ENCODE assay signal across 17 cellular contexts in genomic region chr19:18309525-18310064, GRCh38. TPM values are rescaled to one million over a fixed set of nuclear protein-coding genes. Genes with fewer than 3 reads are reported as not detected.
DNase-seq lines count a peak whose midpoint lies in the region; ATAC-seq and TF ChIP-seq lines count a peak whose summit lies in the region.
"Had no signal": no experiment of that assay in that cellular context is flagged by ENCODE, and none has a peak within 500 bp of the region (broad histone marks: within the 10 kb centered on the region; RNA-seq: fewer than 3 reads in every experiment).

No MANE protein-coding gene starts in this region.

- H4K20me1 ChIP-seq in BLaER1, result no peaks in the 10 kb centered on the region; the same call in 1 of the 2 replicates

- peaks cover 15% of the 10 kb centered on the region for H3K79me1 ChIP-seq in neuronal stem cell (ENCODE audit: low read depth, low read length)

- H3K9me3 ChIP-seq in BLaER1 (no peaks in the 10 kb centered on the region), HEK293 (ENCODE audit: control insufficient read depth, insufficient read depth, low read depth, low read length) (no peaks in the 10 kb centered on the region), neuronal stem cell (replicated peaks in 1 of 2; ENCODE audit: control insufficient read depth in 2 of 2, insufficient read depth in 1 of 2, low read depth in 1 of 2, low read length in 2 of 2) (no peaks in the 10 kb centered on the region), prostate gland (no peaks in the 10 kb centered on the region)

- no peak overlapping the region for H2BK15ac ChIP-seq in neuronal stem cell (ENCODE audit: low read length)

- no peak overlapping the region for H2AK5ac ChIP-seq in neuronal stem cell (ENCODE audit: low read depth, low read length)

- no peak for TF ChIP-seq CTCF in HEK293 (tag by site-specific recombination; IDR thresholded peaks at IDR 0.05)
- TF ChIP-seq CTCF in prostate gland (IDR thresholded peaks at IDR 0.05), result no peak

- WGBS in neuronal stem cell (ENCODE audit: extremely low coverage in 2 of 2, insufficient read length in 2 of 2, insufficient replicate concordance in 1 of 2), 2 donors, result no CpG with 5 or more reads among the region's 33 CpGs
- 90% methylated on average over 27 of the region's 33 CpGs for WGBS in prostate gland

- H4K8ac ChIP-seq in neuronal stem cell (ENCODE audit: low read depth, low read length), result peak overlapping the region; percentile 17

- H3K9ac ChIP-seq in BLaER1, result no peak overlapping the region
- peak overlapping the region; percentile 44 for H3K9ac ChIP-seq in neuronal stem cell (ENCODE audit: low read depth, low read length, poor library complexity)

- H3K18ac ChIP-seq in neuronal stem cell (ENCODE audit: low read length), result peak overlapping the region; percentile 71

- H3K14ac ChIP-seq in neuronal stem cell (ENCODE audit: low read length), result no peak overlapping the region

- H2BK120ac ChIP-seq in neuronal stem cell (ENCODE audit: low read depth, low read length), result no peak overlapping the region

- H3K4me2 ChIP-seq in BLaER1, result peak overlapping the region; percentile 98; the same call in 1 of the 2 replicates
- no peak overlapping the region for H3K4me2 ChIP-seq in neuronal stem cell (ENCODE audit: insufficient read depth, low read length, poor library complexity, severe bottlenecking)
- H3K4me2 ChIP-seq: PC-9 had no signal

- H3K23ac ChIP-seq in neuronal stem cell (ENCODE audit: low read depth, low read length, poor library complexity), result peak overlapping the region; percentile 55

- intact Hi-C loops in prostate gland (cut with DNase I), result no loop called here

- no peak overlapping the region for H2BK12ac ChIP-seq in neuronal stem cell (ENCODE audit: low read length)

- H3K36me3 ChIP-seq in BLaER1 (peaks cover 68% of the 10 kb centered on the region), HEK293 (ENCODE audit: control insufficient read depth in 2 of 2, insufficient read depth in 1 of 2, low read length in 2 of 2) (peaks cover 10 to 84% of the 10 kb centered on the region in 2 experiments; a peak in 2 of 3 replicates), neuronal stem cell (replicated peaks in 1 of 2; ENCODE audit: control insufficient read depth in 2 of 2, insufficient read depth in 2 of 2, low read length in 2 of 2) (peaks cover 65 to 88% of the 10 kb centered on the region in 2 donors), prostate gland (peaks cover 0 to 18% of the 10 kb centered on the region in 2 donors)

- peak; percentile 29 for DNase-seq in D341Med (ENCODE audit: low spot score)
- DNase-seq in neuronal stem cell (ENCODE audit: low spot score), result no peak
- DNase-seq in prostate gland (ENCODE audit: low spot score), result no peak
- no peak for DNase-seq in stimulated activated CD4-positive, alpha-beta T cell treated with anti-CD3 and anti-CD28 coated beads, Interleukin-12 subunit alpha, Interleukin-12 subunit beta, amount 100 ng/mL, for 4 hours
- DNase-seq: CD8-positive, alpha-beta memory T cell; DND-41; HCEC 1CT; KG1; NCI-H146; NCI-H2081; NCI-H510A; NCI-H82; PC-9; T-cell had no signal

- no peak for ATAC-seq in HG02885 (IDR thresholded peaks at IDR 0.05; ENCODE audit: poor library complexity, unreplicated experiment)
- ATAC-seq: T-cell had no signal

- no peak overlapping the region for H4K91ac ChIP-seq in neuronal stem cell (ENCODE audit: low read depth, low read length, poor library complexity)

- H3K4me1 ChIP-seq in BLaER1, result peaks cover 55% of the 10 kb centered on the region
- H3K4me1 ChIP-seq in HEK293 (ENCODE audit: control insufficient read depth, insufficient read depth, low read length), result 0 out of 2 replicates have a peak, but pooled peaks cover 4% of the 10 kb centered on the region
- peaks cover 8 to 9% of the 10 kb centered on the region in 2 donors for H3K4me1 ChIP-seq in neuronal stem cell (ENCODE audit: control insufficient read depth in 2 of 2, insufficient read depth in 1 of 2, low read depth in 1 of 2, low read length in 2 of 2)
- peaks cover 5% of the 10 kb centered on the region for H3K4me1 ChIP-seq in prostate gland (replicated peaks)

- no peak overlapping the region for H2AFZ ChIP-seq in neuronal stem cell (ENCODE audit: low read length)
- H2AFZ ChIP-seq: PC-9 had no signal

- no peaks in the 10 kb centered on the region for H3K27me3 ChIP-seq in BLaER1
- no peaks in the 10 kb centered on the region for H3K27me3 ChIP-seq in neuronal stem cell (ENCODE audit: control insufficient read depth in 3 of 3, insufficient read depth in 3 of 3, low read depth in 1 of 3, low read length in 3 of 3)
- no peaks in the 10 kb centered on the region for H3K27me3 ChIP-seq in prostate gland (replicated peaks; ENCODE audit: insufficient read depth)

- TF ChIP-seq POLR2A in prostate gland (IDR thresholded peaks at IDR 0.05), result no peak

- no peak overlapping the region for H3K4ac ChIP-seq in neuronal stem cell (ENCODE audit: low read length)

- peak overlapping the region; percentile 95; the same call in 1 of the 2 replicates for H3K27ac ChIP-seq in BLaER1
- no peak overlapping the region for H3K27ac ChIP-seq in HEK293 (ENCODE audit: extremely low read depth, low read depth, low read length)
- no peak overlapping the region for H3K27ac ChIP-seq in neuronal stem cell (replicated peaks; ENCODE audit: low read length)
- no peak overlapping the region for H3K27ac ChIP-seq in prostate gland
- H3K27ac ChIP-seq: PC-9 had no signal

- H3K4me3 ChIP-seq in BLaER1 (no peak overlapping the region), HEK293 (ENCODE audit: low read depth, low read length) (no peak overlapping the region), neuronal stem cell (ENCODE audit: low read length in 2 of 2) (no peak overlapping the region), prostate gland (no peak overlapping the region)
- H3K4me3 ChIP-seq: PC-9 had no signal

- H2BK5ac ChIP-seq in neuronal stem cell (ENCODE audit: low read length), result peak overlapping the region; percentile 39

- CTCF ChIA-PET in HEK293 (lab: Yijun Ruan, JAX), result interaction anchor here (1.4 kb wide), 1 partner anchor 30 kb away, joined by 6 read pairs; no protein-coding TSS in a partner anchor

- POLR2A ChIA-PET in HEK293 (lab: Yijun Ruan, JAX), result interaction anchor here (1.7 to 1.9 kb wide), 2 partner anchors 28 to 29 kb away, joined by 7 to 10 read pairs; partner anchors contain the start of gene JUND

TF ChIP-seq in HEK293, 187 proteins besides CTCF, POLR2A, EP300 and RAD21:
- no peak for TF ChIP-seq ZSCAN23 (tag by site-specific recombination; IDR thresholded peaks at IDR 0.05)
- peak; percentile 35; the same call in 1 of the 2 replicates for TF ChIP-seq KLF9 (tag by site-specific recombination; IDR thresholded peaks at IDR 0.05; ENCODE audit: low read depth)
- no peak for TF ChIP-seq KLF1 (tag by site-specific recombination; IDR thresholded peaks at IDR 0.05)

RNA-seq across cellular contexts. Expression of gene LSM4, which starts 13.3 kb away (rescaled TPM):
- polyA plus RNA-seq in neuronal stem cell (2013, experiment 1 of 2), result 355 TPM
- 349 TPM for polyA plus RNA-seq in neuronal stem cell (2013, experiment 2 of 2)
- 100 to 1,000 TPM; 157 to 215 TPM for total RNA-seq in prostate gland

RNA-seq across cellular contexts. Expression of gene JUND, which starts 28.2 kb away (rescaled TPM):
- polyA plus RNA-seq in neuronal stem cell (2013, experiment 1 of 2), result 126 TPM
- 119 TPM for polyA plus RNA-seq in neuronal stem cell (2013, experiment 2 of 2)
- total RNA-seq in prostate gland, result 100 to 1,000 TPM; 521 to 844 TPM

RNA-seq across cellular contexts. Expression of gene PGPEP1, which starts 30.8 kb away (rescaled TPM):
- polyA plus RNA-seq in neuronal stem cell (2013, experiment 1 of 2), result 10.5 TPM
- polyA plus RNA-seq in neuronal stem cell (2013, experiment 2 of 2), result 10.8 TPM
- total RNA-seq in prostate gland, result 10 to 100 TPM; 18.0 to 37.3 TPM

RNA-seq across cellular contexts. Expression of gene IQCN, which starts 35.3 kb away (rescaled TPM):
- 0.81 TPM for polyA plus RNA-seq in neuronal stem cell (2013, experiment 1 of 2)
- polyA plus RNA-seq in neuronal stem cell (2013, experiment 2 of 2), result 1.1 TPM
- total RNA-seq in prostate gland, result 10 to 100 TPM in 1 of 2 donors, 1 to 10 TPM in 1; 4.1 to 19.5 TPM
